ENCODE assay signal across 7 cellular contexts in the genomic region with DNA sequence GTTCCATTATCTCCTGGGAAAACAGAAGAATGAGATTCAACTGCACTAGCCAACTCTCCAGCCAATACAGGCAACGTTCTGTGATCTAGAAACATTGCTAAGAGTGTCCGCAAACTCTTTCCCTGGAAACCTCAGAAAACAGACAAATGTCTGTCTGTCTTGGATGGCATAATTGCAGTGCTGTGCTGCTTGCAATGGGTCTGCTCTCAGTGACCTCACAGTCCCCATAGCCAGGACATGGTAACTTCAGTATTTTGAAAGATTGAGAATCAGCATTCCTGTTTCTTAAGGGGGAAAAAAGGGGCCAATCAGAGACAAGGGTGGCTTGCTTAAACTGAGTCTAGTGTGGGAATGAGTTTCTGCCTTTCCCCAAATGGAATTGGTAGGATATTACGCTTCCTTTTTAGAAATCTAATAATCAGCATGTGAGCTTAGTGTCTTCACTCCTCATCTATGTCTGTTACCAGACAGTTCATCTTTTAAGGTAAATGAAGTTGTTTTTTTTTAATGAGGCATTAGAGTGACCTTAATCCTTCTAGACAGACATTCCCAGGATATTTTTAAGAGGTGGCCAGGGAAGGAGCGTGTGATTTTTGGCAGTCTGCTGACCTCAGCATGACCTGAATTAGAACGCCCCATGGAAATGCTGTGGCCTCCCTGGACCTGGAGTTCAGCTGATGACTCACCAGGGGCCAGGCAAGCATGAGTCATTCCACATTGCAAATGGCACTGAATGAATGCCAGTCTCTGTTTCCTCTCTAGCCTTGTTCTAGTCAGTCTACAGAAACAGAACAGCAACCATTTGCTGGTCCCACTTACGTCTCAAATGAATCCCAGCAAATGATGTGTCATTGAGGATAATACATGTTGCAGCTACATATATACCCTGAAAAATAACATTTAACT.
DNase-seq lines count a peak whose midpoint lies in the region; ATAC-seq and TF ChIP-seq lines count a peak whose summit lies in the region.

No MANE protein-coding gene starts in this region.

- peak overlapping the region; percentile 62 for H2AFZ ChIP-seq in IMR-90 (replicated peaks; ENCODE audit: low read length, poor library complexity)

- CTCF ChIA-PET in IMR-90 (lab: Yijun Ruan, JAX) = interaction anchor here (0.5 to 1.0 kb wide), 2 partner anchors 11 to 80 kb away, joined by 3 read pairs; no protein-coding TSS in a partner anchor

- peak overlapping the region; percentile 1; the same call in 1 of the 2 replicates for H4K91ac ChIP-seq in IMR-90 (ENCODE audit: insufficient read depth, low read depth, low read length)

- peak overlapping the region; percentile 42; the same call in 1 of the 2 replicates for H2BK20ac ChIP-seq in IMR-90 (ENCODE audit: low read depth, low read length)

- no peaks in the 10 kb centered on the region for H4K20me1 ChIP-seq in IMR-90 (ENCODE audit: insufficient read depth, low read length)

- H3K4me1 ChIP-seq in IMR-90 (ENCODE audit: control insufficient read depth, insufficient read depth, low read length) (peaks cover 5% of the 10 kb centered on the region), skeletal muscle tissue (ENCODE audit: control insufficient read depth in 3 of 3, insufficient read depth in 3 of 3, low read length in 3 of 3) (peaks cover 9 to 18% (median 12%) of the 10 kb centered on the region in 3 donors)

- no peaks in the 10 kb centered on the region for H3K79me1 ChIP-seq in IMR-90 (ENCODE audit: low read depth in 1 of 2, low read length in 2 of 2)

- DNase-seq in IMR-90 (peak; percentile 94), astrocyte of the spinal cord (ENCODE audit: low read depth, low spot score) (peak; percentile 94), hypothalamus (lab: John Stamatoyannopoulos, UW) (peak in 39 of 51 donors; percentile 3 to 85 (median 44)), GM19240 (ENCODE audit: insufficient read length, low spot score) (no peak)

- no TSS peak for BruUV-seq in IMR-90 (replicated peaks; lab: Mats Ljungman, UMichigan)

- peak overlapping the region; percentile 80 for H2BK120ac ChIP-seq in IMR-90 (ENCODE audit: low read depth, low read length)

- H2BK15ac ChIP-seq in IMR-90 (ENCODE audit: low read depth, low read length) = peak overlapping the region; percentile 45; the same call in 2 of the 3 replicates

- no peak for TF ChIP-seq RAD21 in IMR-90 (IDR thresholded peaks at IDR 0.05; ENCODE audit: low read length)

- TF ChIP-seq POLR2A in IMR-90 (IDR thresholded peaks at IDR 0.05; ENCODE audit: low read depth, low read length) = no peak

- 0% methylated on average over 1 of the region's 6 CpGs; no CpG with 5 or more reads in 1 of the 2 experiments for WGBS in IMR-90 (ENCODE audit: extremely low coverage in 2 of 2, insufficient read length in 1 of 2), 2 experiments

- no peak overlapping the region for H3K9ac ChIP-seq in IMR-90 (ENCODE audit: low read depth, low read length)
- H3K9ac ChIP-seq in skeletal muscle tissue (ENCODE audit: low read depth in 1 of 3, low read length in 3 of 3) = no peak overlapping the region

- POLR2A ChIA-PET in IMR-90 (lab: Charles Lee; ENCODE audit: unreplicated experiment) = no interaction called here

- H3K56ac ChIP-seq in IMR-90 (ENCODE audit: extremely low read depth, insufficient read depth, low read length) = no peak overlapping the region

- intact Hi-C loops in IMR-90 (cut with micrococcal nuclease) = no loop called here

- H3K27me3 ChIP-seq in IMR-90 (ENCODE audit: control insufficient read depth, insufficient read depth, low read length) (no peaks in the 10 kb centered on the region), skeletal muscle tissue (ENCODE audit: control insufficient read depth in 3 of 3, insufficient read depth in 3 of 3, low read length in 3 of 3) (no peaks in the 10 kb centered on the region)

- H3K9me3 ChIP-seq in IMR-90 (ENCODE audit: control insufficient read depth, insufficient read depth, low read length) (no peaks in the 10 kb centered on the region), skeletal muscle tissue (ENCODE audit: control insufficient read depth in 3 of 3, low read length in 3 of 3) (no peaks in the 10 kb centered on the region)

- peaks cover 5% of the 10 kb centered on the region; the same call in 1 of the 2 replicates for H3K9me1 ChIP-seq in IMR-90 (ENCODE audit: insufficient read depth, low read length)

- no peak for TF ChIP-seq CTCF in IMR-90 (conservative IDR thresholded peaks at IDR 0.05; ENCODE audit: low read depth, low read length)
- TF ChIP-seq CTCF in astrocyte of the spinal cord (IDR thresholded peaks at IDR 0.05; ENCODE audit: low read depth, low read length) = no peak

- dilution Hi-C loops in IMR-90 (cut with HindIII; ENCODE audit: low sequenced_read_pairs, unreplicated experiment) = no loop called here

- in situ Hi-C loops in IMR-90 (cut with MboI; ENCODE audit: low sequenced_read_pairs) = no loop called here
- in situ Hi-C loops in astrocyte of the spinal cord (cut with HindIII; ENCODE audit: low sequenced_read_pairs) = no loop called here

- peak overlapping the region in 1 of 2 experiments; percentile 38; a peak in 2 of 4 replicates for H4K8ac ChIP-seq in IMR-90 (ENCODE audit: low read depth in 2 of 2, low read length in 2 of 2)

- H3K27ac ChIP-seq in IMR-90 (ENCODE audit: insufficient read depth, low read length) (peak overlapping the region; percentile 13; the same call in 1 of the 2 replicates), skeletal muscle tissue (ENCODE audit: low read depth, low read length) (peak overlapping the region; percentile 70)

- peak overlapping the region; percentile 18; the same call in 1 of the 2 replicates for H3K23ac ChIP-seq in IMR-90 (ENCODE audit: low read depth, low read length)

- H3K14ac ChIP-seq in IMR-90 (replicated peaks; ENCODE audit: low read depth, low read length) = peak overlapping the region; percentile 82

- H2AK9ac ChIP-seq in IMR-90 (replicated peaks; ENCODE audit: low read depth, low read length, poor library complexity) = no peak overlapping the region

- H3K4me3 ChIP-seq in IMR-90 (ENCODE audit: insufficient read depth, low read depth, low read length) = no peak overlapping the region
- H3K4me3 ChIP-seq in astrocyte of the spinal cord (ENCODE audit: low read depth, low read length) = no peak overlapping the region
- peak overlapping the region in 1 of 3 donors; percentile 4 for H3K4me3 ChIP-seq in skeletal muscle tissue (ENCODE audit: low read length in 3 of 3)

- H3K18ac ChIP-seq in IMR-90 (ENCODE audit: low read depth, low read length) = peak overlapping the region; percentile 56

- peak overlapping the region; percentile 37 for H2BK5ac ChIP-seq in IMR-90 (ENCODE audit: low read depth, low read length, poor library complexity, severe bottlenecking)

- peak; percentile 63 for ATAC-seq in GM19025 (IDR thresholded peaks at IDR 0.05; ENCODE audit: low read depth, unreplicated experiment)
- peak; percentile 94 for ATAC-seq in IMR-90 (ENCODE audit: low read depth)
- ATAC-seq in HG03439 (IDR thresholded peaks at IDR 0.05; ENCODE audit: unreplicated experiment) = no peak

- peak overlapping the region; percentile 46 for H4K5ac ChIP-seq in IMR-90 (ENCODE audit: low read depth, low read length)

- peak overlapping the region; percentile 30 for H2AK5ac ChIP-seq in IMR-90 (ENCODE audit: low read depth, low read length)

- peak overlapping the region; percentile 75 for H3K4ac ChIP-seq in IMR-90 (ENCODE audit: low read depth, low read length)

- H3K4me2 ChIP-seq in IMR-90 (ENCODE audit: low read depth, low read length) = no peak overlapping the region

- H3K36me3 ChIP-seq in IMR-90 (ENCODE audit: control insufficient read depth, insufficient read depth, low read length) (no peaks in the 10 kb centered on the region), skeletal muscle tissue (ENCODE audit: control insufficient read depth in 3 of 3, insufficient read depth in 3 of 3, low read length in 3 of 3) (no peaks in the 10 kb centered on the region)

TF ChIP-seq in IMR-90, 13 proteins besides CTCF, POLR2A, EP300 and RAD21:
- TF ChIP-seq, protein P1, sequence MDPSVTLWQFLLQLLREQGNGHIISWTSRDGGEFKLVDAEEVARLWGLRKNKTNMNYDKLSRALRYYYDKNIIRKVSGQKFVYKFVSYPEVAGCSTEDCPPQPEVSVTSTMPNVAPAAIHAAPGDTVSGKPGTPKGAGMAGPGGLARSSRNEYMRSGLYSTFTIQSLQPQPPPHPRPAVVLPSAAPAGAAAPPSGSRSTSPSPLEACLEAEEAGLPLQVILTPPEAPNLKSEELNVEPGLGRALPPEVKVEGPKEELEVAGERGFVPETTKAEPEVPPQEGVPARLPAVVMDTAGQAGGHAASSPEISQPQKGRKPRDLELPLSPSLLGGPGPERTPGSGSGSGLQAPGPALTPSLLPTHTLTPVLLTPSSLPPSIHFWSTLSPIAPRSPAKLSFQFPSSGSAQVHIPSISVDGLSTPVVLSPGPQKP (IDR thresholded peaks at IDR 0.05; ENCODE audit: borderline replicate concordance, low read depth, low read length) = no peak
- TF ChIP-seq SMC3 (IDR thresholded peaks at IDR 0.05; ENCODE audit: low read depth, low read length) (no peak), MXI1 (IDR thresholded peaks at IDR 0.05; ENCODE audit: borderline replicate concordance, low read depth, low read length) (no peak), CHD1 (IDR thresholded peaks at IDR 0.05; ENCODE audit: low read depth, low read length) (no peak), NFE2L2 (IDR thresholded peaks at IDR 0.05; ENCODE audit: low read depth, low read length) (0 out of 2 replicates have a peak, but pooled peaks have one; percentile 6), MAFK (IDR thresholded peaks at IDR 0.05; ENCODE audit: low read depth, low read length) (peak; percentile 84), RCOR1 (IDR thresholded peaks at IDR 0.05; ENCODE audit: insufficient replicate concordance, low read length) (peak; percentile 52), BHLHE40 (IDR thresholded peaks at IDR 0.05; ENCODE audit: low read depth, low read length) (no peak; the same call in 1 of the 2 replicates), RFX5 (IDR thresholded peaks at IDR 0.05; ENCODE audit: low read depth, low read length) (no peak), MAZ (IDR thresholded peaks at IDR 0.05; ENCODE audit: borderline replicate concordance, low read depth, low read length) (no peak), FOS (IDR thresholded peaks at IDR 0.05; ENCODE audit: low read depth, low read length) (peak; percentile 99), CEBPB (IDR thresholded peaks at IDR 0.05; ENCODE audit: low read depth, low read length) (peak; percentile 66)
- TF ChIP-seq, protein P2, sequence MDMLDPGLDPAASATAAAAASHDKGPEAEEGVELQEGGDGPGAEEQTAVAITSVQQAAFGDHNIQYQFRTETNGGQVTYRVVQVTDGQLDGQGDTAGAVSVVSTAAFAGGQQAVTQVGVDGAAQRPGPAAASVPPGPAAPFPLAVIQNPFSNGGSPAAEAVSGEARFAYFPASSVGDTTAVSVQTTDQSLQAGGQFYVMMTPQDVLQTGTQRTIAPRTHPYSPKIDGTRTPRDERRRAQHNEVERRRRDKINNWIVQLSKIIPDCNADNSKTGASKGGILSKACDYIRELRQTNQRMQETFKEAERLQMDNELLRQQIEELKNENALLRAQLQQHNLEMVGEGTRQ (IDR thresholded peaks at IDR 0.05; ENCODE audit: low read depth, low read length) = no peak
